ENCODE assay signal across 8 cellular contexts in genomic region chr20:25697132-25697446, GRCh38. TPM values are rescaled to one million over a fixed set of nuclear protein-coding genes. Genes with fewer than 3 reads are reported as not detected.
A peak's percentile ranks its signal among the peaks of the same experiment; 100 is the strongest.
DNase-seq lines count a peak whose midpoint lies in the region; ATAC-seq and TF ChIP-seq lines count a peak whose summit lies in the region.

No MANE protein-coding gene starts in this region.

- H3K4me2 ChIP-seq in smooth muscle cell, result peak overlapping the region; percentile 95

- H3K4me1 ChIP-seq in HEK293 (ENCODE audit: control insufficient read depth, insufficient read depth, low read length) (no peaks in the 10 kb centered on the region), iPS DF 6.9 (ENCODE audit: control insufficient read depth, insufficient read depth, low read length) (no peaks in the 10 kb centered on the region), smooth muscle cell (ENCODE audit: low read depth) (peaks cover 7% of the 10 kb centered on the region)

- TF ChIP-seq CTCF in HEK293 (tag by site-specific recombination; IDR thresholded peaks at IDR 0.05), result no peak
- no peak for TF ChIP-seq CTCF in smooth muscle cell (IDR thresholded peaks at IDR 0.05; ENCODE audit: borderline replicate concordance, insufficient read depth, poor library complexity, severe bottlenecking)

- peak overlapping the region; percentile 89 for H3K4me3 Mint-ChIP-seq in activated CD8-positive, alpha-beta T cell treated with anti-CD3 and anti-CD28 coated beads, Interleukin-2, amount 10 ng/mL, durations not matched to agents 7 days and 5 days

- H3K4me1 Mint-ChIP-seq in activated CD8-positive, alpha-beta T cell treated with anti-CD3 and anti-CD28 coated beads, Interleukin-2, amount 10 ng/mL, durations not matched to agents 7 days and 5 days (ENCODE audit: low read depth), result peaks cover 24% of the 10 kb centered on the region

- peaks cover 17% of the 10 kb centered on the region for H4K20me1 ChIP-seq in smooth muscle cell (ENCODE audit: low read depth)

- POLR2A ChIA-PET in HEK293 (lab: Yijun Ruan, JAX), result no interaction called here
- POLR2A ChIA-PET in activated CD8-positive, alpha-beta T cell treated with anti-CD3 and anti-CD28 coated beads, Interleukin-2, amount 10 ng/mL, durations not matched to agents 7 days and 5 days (lab: Charles Lee), result no interaction called here

- H3K4me3 ChIP-seq in HEK293 (ENCODE audit: low read depth, low read length) (peak overlapping the region; percentile 98), iPS DF 6.9 (ENCODE audit: low read length) (peak overlapping the region; percentile 83; the same call in 1 of the 2 replicates), smooth muscle cell (peak overlapping the region; percentile 94)

- peaks cover 0 to 14% of the 10 kb centered on the region in 2 experiments; a peak in 1 of 3 replicates for H3K36me3 ChIP-seq in HEK293 (ENCODE audit: control insufficient read depth in 2 of 2, insufficient read depth in 1 of 2, low read length in 2 of 2)
- H3K36me3 ChIP-seq in iPS DF 6.9 (ENCODE audit: control insufficient read depth, insufficient read depth, low read length), result no peaks in the 10 kb centered on the region
- no peaks in the 10 kb centered on the region for H3K36me3 ChIP-seq in smooth muscle cell (ENCODE audit: low read depth)

- H3K9me3 ChIP-seq in HEK293 (ENCODE audit: control insufficient read depth, insufficient read depth, low read depth, low read length) (no peaks in the 10 kb centered on the region), iPS DF 6.9 (ENCODE audit: control insufficient read depth, insufficient read depth, low read length) (no peaks in the 10 kb centered on the region), smooth muscle cell (replicated peaks; ENCODE audit: low read depth) (peaks cover 15% of the 10 kb centered on the region)

- H3K27ac ChIP-seq in HEK293 (ENCODE audit: extremely low read depth, low read depth, low read length) (no peak overlapping the region), iPS DF 6.9 (ENCODE audit: low read length) (no peak overlapping the region), smooth muscle cell (ENCODE audit: low read depth) (no peak overlapping the region)

- H3K27me3 Mint-ChIP-seq in activated CD8-positive, alpha-beta T cell treated with anti-CD3 and anti-CD28 coated beads, Interleukin-2, amount 10 ng/mL, durations not matched to agents 7 days and 5 days (ENCODE audit: low read depth), result no peaks in the 10 kb centered on the region

- H3K27me3 ChIP-seq in iPS DF 6.9 (ENCODE audit: control insufficient read depth, insufficient read depth, low read length) (no peaks in the 10 kb centered on the region), smooth muscle cell (ENCODE audit: low read depth) (no peaks in the 10 kb centered on the region)

- H3K36me3 Mint-ChIP-seq in activated CD8-positive, alpha-beta T cell treated with anti-CD3 and anti-CD28 coated beads, Interleukin-2, amount 10 ng/mL, durations not matched to agents 7 days and 5 days (ENCODE audit: low read depth), result peaks cover 22% of the 10 kb centered on the region

- DNase-seq in activated CD8-positive, alpha-beta T cell treated with anti-CD3 and anti-CD28 coated beads, Interleukin-2, amount 10 ng/mL, durations not matched to agents 7 days and 5 days, result no peak
- DNase-seq in iPS DF 6.9 (ENCODE audit: low read depth, low spot score) (no peak), smooth muscle cell (lab: John Stamatoyannopoulos, UW; ENCODE audit: unreplicated experiment) (no peak), NCI-H1694 (lab: John Stamatoyannopoulos, UW) (no peak), SIG-M5 treated with dmso at 0.1 percent for 504 hours (lab: John Stamatoyannopoulos, UW; ENCODE audit: unreplicated experiment) (no peak), Ammon's horn (ENCODE audit: low spot score) (no peak)

- H3K9me3 Mint-ChIP-seq in activated CD8-positive, alpha-beta T cell treated with anti-CD3 and anti-CD28 coated beads, Interleukin-2, amount 10 ng/mL, durations not matched to agents 7 days and 5 days (ENCODE audit: insufficient read depth), result peaks cover 22% of the 10 kb centered on the region

- CTCF ChIA-PET in HEK293 (lab: Yijun Ruan, JAX), result no interaction called here
- CTCF ChIA-PET in activated CD8-positive, alpha-beta T cell treated with anti-CD3 and anti-CD28 coated beads, Interleukin-2, amount 10 ng/mL, durations not matched to agents 7 days and 5 days (lab: Charles Lee), result no interaction called here

- peak overlapping the region; percentile 88 for H3K27ac Mint-ChIP-seq in activated CD8-positive, alpha-beta T cell treated with anti-CD3 and anti-CD28 coated beads, Interleukin-2, amount 10 ng/mL, durations not matched to agents 7 days and 5 days

- no peaks in the 10 kb centered on the region for H3F3A ChIP-seq in smooth muscle cell (ENCODE audit: low read depth)

- no peak for ATAC-seq in activated CD8-positive, alpha-beta T cell treated with anti-CD3 and anti-CD28 coated beads, Interleukin-2, amount 10 ng/mL, durations not matched to agents 7 days and 5 days
- no peak for ATAC-seq in GM18907 (IDR thresholded peaks at IDR 0.05; ENCODE audit: unreplicated experiment)

- H3K9ac ChIP-seq in smooth muscle cell (ENCODE audit: low read depth), result peak overlapping the region; percentile 95

- H2AFZ ChIP-seq in smooth muscle cell (ENCODE audit: low read depth), result peak overlapping the region; percentile 97

- H3K79me2 ChIP-seq in smooth muscle cell (ENCODE audit: low read depth), result peaks cover 19% of the 10 kb centered on the region

- no CpG with 5 or more reads among the region's 3 CpGs for WGBS in iPS DF 6.9 (ENCODE audit: insufficient coverage, insufficient read length)
- 2% methylated on average over 3 of the region's 3 CpGs for WGBS in smooth muscle cell (ENCODE audit: low lambda C conversion rate)

TF ChIP-seq in HEK293, 187 proteins besides CTCF, POLR2A, EP300 and RAD21 (continues in another document):
- 0 out of 2 replicates have a peak, but pooled peaks have one; percentile 8 for TF ChIP-seq ZNF354C (tag by site-specific recombination; IDR thresholded peaks at IDR 0.05; ENCODE audit: borderline replicate concordance, low read depth)
- peak; percentile 15; the same call in 1 of the 2 replicates for TF ChIP-seq ZNF24 (tag by site-specific recombination; IDR thresholded peaks at IDR 0.05)
- TF ChIP-seq ZFP37 (tag by site-specific recombination; IDR thresholded peaks at IDR 0.05), result no peak
- TF ChIP-seq ZNF654 (tag by site-specific recombination; IDR thresholded peaks at IDR 0.05; ENCODE audit: low read depth), result 0 out of 2 replicates have a peak, but pooled peaks have one; percentile 4
- peak; percentile 51; the same call in 1 of the 2 replicates for TF ChIP-seq PRDM10 (tag by site-specific recombination; IDR thresholded peaks at IDR 0.05)

RNA-seq across cellular contexts. Expression of gene ZNF337, which starts 0.4 kb away (rescaled TPM):
- total RNA-seq in activated CD8-positive, alpha-beta T cell treated with anti-CD3 and anti-CD28 coated beads, Interleukin-2, amount 10 ng/mL, durations not matched to agents 7 days and 5 days, result 10 to 100 TPM; 16.6 to 16.8 TPM
- total RNA-seq in smooth muscle cell, result 12.5 and 13.3 TPM in 2 replicates
- polyA plus RNA-seq in smooth muscle cell, result 5.1 and 8.5 TPM in 2 replicates
